Comparison of ENCODE assay signal across 12 cellular contexts in genomic region chr15:57555270-57555669, GRCh38. TPM values are rescaled to one million over a fixed set of nuclear protein-coding genes. Genes with fewer than 3 reads are reported as not detected.
A peak's percentile ranks its signal among the peaks of the same experiment; 100 is the strongest.
DNase-seq lines count a peak whose midpoint lies in the region; ATAC-seq, FAIRE-seq and TF ChIP-seq lines count a peak whose summit lies in the region.
"Had no signal": no experiment of that assay in that cellular context is flagged by ENCODE, and none has a peak within 500 bp of the region (broad histone marks: within the 10 kb centered on the region; RNA-seq: fewer than 3 reads in every experiment).

No MANE protein-coding gene starts in this region.

- H3K4me3 ChIP-seq in left ventricle myocardium inferior, result no peak overlapping the region
- H3K4me3 ChIP-seq: vagina had no signal

- ATAC-seq in left cardiac atrium (no peak), HG02642 (IDR thresholded peaks at IDR 0.05; ENCODE audit: poor library complexity, unreplicated experiment) (no peak)
- no peak for ATAC-seq in activated naive CD8-positive, alpha-beta T cell treated with anti-CD3 and anti-CD28 coated beads, Interleukin-2, amount 50 U/mL, for 24 hours

- H3K9me3 ChIP-seq in left ventricle myocardium inferior (replicated peaks), result no peaks in the 10 kb centered on the region
- H3K9me3 ChIP-seq: vagina had no signal

- H3K27me3 Mint-ChIP-seq in activated naive CD8-positive, alpha-beta T cell treated with anti-CD3 and anti-CD28 coated beads, Interleukin-2, amount 50 U/mL, for 24 hours, result peaks cover 7% of the 10 kb centered on the region
- H3K27me3 Mint-ChIP-seq: activated T-cell treated with anti-CD3 and anti-CD28 coated beads, Interleukin-2, amount 50 U/mL, for 24 hours had no signal

- no peak for DNase-seq in left ventricle myocardium inferior
- DNase-seq in left cardiac atrium, result no peak
- peak; percentile 57 for DNase-seq in dermis blood vessel endothelial cell
- DNase-seq in myocyte (ENCODE audit: low read depth), result peak; percentile 76
- DNase-seq in stimulated activated CD4-positive, alpha-beta T cell treated with anti-CD3 and anti-CD28 coated beads, Interleukin-12 subunit alpha, Interleukin-12 subunit beta, amount 100 ng/mL, for 4 hours, result no peak
- no peak for DNase-seq in RCC 7860 (ENCODE audit: low spot score)
- DNase-seq in activated naive CD8-positive, alpha-beta T cell treated with anti-CD3 and anti-CD28 coated beads, Interleukin-2, amount 50 U/mL, for 24 hours, result no peak
- DNase-seq: activated T-cell treated with anti-CD3 and anti-CD28 coated beads, Interleukin-2, amount 50 U/mL, for 24 hours; GOT3 had no signal

- H3K27me3 ChIP-seq in left ventricle myocardium inferior (ENCODE audit: low read depth), result no peaks in the 10 kb centered on the region
- H3K27me3 ChIP-seq: vagina had no signal

- FAIRE-seq in RCC 7860 (lab: Jason Lieb, UNC), result no peak

- no peak overlapping the region for H3K27ac Mint-ChIP-seq in activated naive CD8-positive, alpha-beta T cell treated with anti-CD3 and anti-CD28 coated beads, Interleukin-2, amount 50 U/mL, for 24 hours
- H3K27ac Mint-ChIP-seq: activated T-cell treated with anti-CD3 and anti-CD28 coated beads, Interleukin-2, amount 50 U/mL, for 24 hours had no signal

- peaks cover 58% of the 10 kb centered on the region for H3K4me1 ChIP-seq in left ventricle myocardium inferior

- intact Hi-C loops in left ventricle myocardium inferior (cut with micrococcal nuclease) (no loop called here), left cardiac atrium (cut with DNase I) (loop anchor here in 1 of 2 donors (10.0 kb wide), 1 partner anchor 510 kb away; the partner anchor contains the start of gene ALDH1A2)

- peak overlapping the region; percentile 95 for H3K27ac ChIP-seq in left ventricle myocardium inferior (replicated peaks)
- H3K27ac ChIP-seq: vagina had no signal

- peaks cover 3% of the 10 kb centered on the region for H3K4me1 Mint-ChIP-seq in activated naive CD8-positive, alpha-beta T cell treated with anti-CD3 and anti-CD28 coated beads, Interleukin-2, amount 50 U/mL, for 24 hours

- no peaks in the 10 kb centered on the region for H3K9me3 Mint-ChIP-seq in activated naive CD8-positive, alpha-beta T cell treated with anti-CD3 and anti-CD28 coated beads, Interleukin-2, amount 50 U/mL, for 24 hours
- H3K9me3 Mint-ChIP-seq: activated T-cell treated with anti-CD3 and anti-CD28 coated beads, Interleukin-2, amount 50 U/mL, for 24 hours had no signal

- no peaks in the 10 kb centered on the region for H3K36me3 Mint-ChIP-seq in activated naive CD8-positive, alpha-beta T cell treated with anti-CD3 and anti-CD28 coated beads, Interleukin-2, amount 50 U/mL, for 24 hours (ENCODE audit: low read depth)

- no peak for TF ChIP-seq CTCF in left ventricle myocardium inferior (IDR thresholded peaks at IDR 0.05; ENCODE audit: borderline replicate concordance)

- no peaks in the 10 kb centered on the region for H3K36me3 ChIP-seq in left ventricle myocardium inferior
- H3K36me3 ChIP-seq: vagina had no signal

- H3K4me3 Mint-ChIP-seq in activated naive CD8-positive, alpha-beta T cell treated with anti-CD3 and anti-CD28 coated beads, Interleukin-2, amount 50 U/mL, for 24 hours, result no peak overlapping the region
- H3K4me3 Mint-ChIP-seq: activated T-cell treated with anti-CD3 and anti-CD28 coated beads, Interleukin-2, amount 50 U/mL, for 24 hours had no signal

RNA-seq across cellular contexts. Expression of gene MYZAP, which starts 36.4 kb away (rescaled TPM):
- total RNA-seq in left ventricle myocardium inferior, result 934 TPM
- total RNA-seq in left cardiac atrium, result 100 to 1,000 TPM; 429 to 452 TPM
- total RNA-seq in dermis blood vessel endothelial cell, result 82.5 and 94.7 TPM in 2 replicates
- 1.5 and 3.9 TPM in 2 replicates for total RNA-seq in myocyte
- 0.57 TPM for polyA plus RNA-seq in myocyte (2012)
- polyA plus RNA-seq: AG04450 had no signal

Comparison
In these comparisons a context has a peak if more than half of its experiments do, and no peak if none do; other contexts are left out.
1. DNase-seq: peak in dermis blood vessel endothelial cell (single experiment) and myocyte (single experiment); none in left ventricle myocardium inferior (single experiment), left cardiac atrium (single experiment), stimulated activated CD4-positive, alpha-beta T cell treated with anti-CD3 and anti-CD28 coated beads, Interleukin-12 subunit alpha, Interleukin-12 subunit beta, amount 100 ng/mL, for 4 hours (single experiment), RCC 7860 (single experiment) and activated naive CD8-positive, alpha-beta T cell treated with anti-CD3 and anti-CD28 coated beads, Interleukin-2, amount 50 U/mL, for 24 hours (single experiment).
2. RNA of gene MYZAP, which starts 36.4 kb away (total RNA-seq): 934 TPM in left ventricle myocardium inferior (single experiment), 429 to 452 TPM in left cardiac atrium and 82.5 to 94.7 TPM in dermis blood vessel endothelial cell; 1.5 to 3.9 TPM in myocyte; every median in the first group is over 10 times any median in the second.